ENCODE assay signal across 8 cellular contexts in genomic region chr5:128537306-128537998, GRCh38. TPM values are rescaled to one million over a fixed set of nuclear protein-coding genes. Genes with fewer than 3 reads are reported as not detected.
DNase-seq lines count a peak whose midpoint lies in the region; ATAC-seq, FAIRE-seq and TF ChIP-seq lines count a peak whose summit lies in the region.

No MANE protein-coding gene starts in this region.

- no peak for DNase-seq in CD4-positive, alpha-beta T cell
- DNase-seq in HT1080 (ENCODE audit: low read depth): peak; percentile 45
- DNase-seq in keratinocyte (ENCODE audit: low read depth, low spot score): no peak
- DNase-seq in suprapubic skin (ENCODE audit: low spot score in 2 of 2): no peak
- no peak for DNase-seq in HT-29 (ENCODE audit: low spot score)
- no peak for DNase-seq in stimulated activated naive CD4-positive, alpha-beta T cell (lab: John Stamatoyannopoulos, UW)
- no peak for DNase-seq in KG1 (lab: John Stamatoyannopoulos, UW)

- peaks cover 4% of the 10 kb centered on the region for H3K9me3 ChIP-seq in CD4-positive, alpha-beta T cell (ENCODE audit: control insufficient read depth, low read length)
- H3K9me3 ChIP-seq in keratinocyte (ENCODE audit: control insufficient read depth, low read depth, low read length) (no peaks in the 10 kb centered on the region), suprapubic skin (no peaks in the 10 kb centered on the region)

- H3K4me2 ChIP-seq in keratinocyte (ENCODE audit: control insufficient read depth, extremely low read depth, insufficient read depth, low read depth, low read length): peak overlapping the region; percentile 90

- H3K4me3 ChIP-seq in keratinocyte (ENCODE audit: control insufficient read depth in 2 of 3, extremely low read depth in 1 of 3, insufficient read depth in 2 of 3, low read depth in 1 of 3, low read length in 3 of 3): peak overlapping the region; percentile 63 to 90 (median 80)
- H3K4me3 ChIP-seq in suprapubic skin: peak overlapping the region; percentile 62

- no peaks in the 10 kb centered on the region for H3K4me1 Mint-ChIP-seq in CD4-positive, alpha-beta T cell (ENCODE audit: low read depth)
- H3K4me1 Mint-ChIP-seq in brain: peaks cover 21% of the 10 kb centered on the region

- H3K4me3 Mint-ChIP-seq in CD4-positive, alpha-beta T cell: peak overlapping the region; percentile 34
- H3K4me3 Mint-ChIP-seq in brain: peak overlapping the region; percentile 82 to 92 (median 88)

- H4K20me1 ChIP-seq in keratinocyte (ENCODE audit: control insufficient read depth, extremely low read depth, insufficient read depth, low read length): no peaks in the 10 kb centered on the region

- TF ChIP-seq EP300 in suprapubic skin (IDR thresholded peaks at IDR 0.05): no peak

- H3K27me3 ChIP-seq in CD4-positive, alpha-beta T cell (ENCODE audit: control insufficient read depth, insufficient read depth, low read length): peaks cover 42% of the 10 kb centered on the region
- peaks cover 3% of the 10 kb centered on the region for H3K27me3 ChIP-seq in keratinocyte (ENCODE audit: control insufficient read depth, extremely low read depth, insufficient read depth, low read length)
- peaks cover 40% of the 10 kb centered on the region for H3K27me3 ChIP-seq in suprapubic skin

- no peak for ATAC-seq in CD4-positive, alpha-beta T cell (ENCODE audit: poor library complexity)

- peaks cover 17% of the 10 kb centered on the region for H3K79me2 ChIP-seq in keratinocyte (ENCODE audit: control insufficient read depth, insufficient read depth, low read length)

- no peak overlapping the region for H3K27ac Mint-ChIP-seq in CD4-positive, alpha-beta T cell
- peak overlapping the region; percentile 20 to 86 (median 46) for H3K27ac Mint-ChIP-seq in brain

- peaks cover 2% of the 10 kb centered on the region for H3K9me3 Mint-ChIP-seq in CD4-positive, alpha-beta T cell
- no peaks in the 10 kb centered on the region for H3K9me3 Mint-ChIP-seq in brain

- intact Hi-C loops in CD4-positive, alpha-beta T cell (cut with DNase I, micrococcal nuclease): no loop called here

- FAIRE-seq in keratinocyte (lab: Jason Lieb, UNC): no peak

- peaks cover 0 to 1% of the 10 kb centered on the region in 2 experiments for H3K36me3 ChIP-seq in keratinocyte (ENCODE audit: control insufficient read depth in 2 of 2, extremely low read depth in 1 of 2, insufficient read depth in 2 of 2, low read length in 2 of 2)
- no peaks in the 10 kb centered on the region for H3K36me3 ChIP-seq in suprapubic skin

- H2AFZ ChIP-seq in keratinocyte (ENCODE audit: control insufficient read depth, low read length): peak overlapping the region; percentile 75

- dilution Hi-C loops in keratinocyte (cut with MboI; ENCODE audit: extremely low pct_ligation_motif_present, low sequenced_read_pairs): no loop called here

- H3K27me3 Mint-ChIP-seq in CD4-positive, alpha-beta T cell: peaks cover 44% of the 10 kb centered on the region
- H3K27me3 Mint-ChIP-seq in brain: peaks cover 58% of the 10 kb centered on the region

- H3K9ac ChIP-seq in keratinocyte (ENCODE audit: control insufficient read depth, extremely low read depth, insufficient read depth, low read length): peak overlapping the region; percentile 78

- H3K27ac ChIP-seq in CD4-positive, alpha-beta T cell (ENCODE audit: low read depth, low read length): no peak overlapping the region
- peak overlapping the region; percentile 52 for H3K27ac ChIP-seq in keratinocyte (ENCODE audit: control insufficient read depth, insufficient read depth, low read length)
- no peak overlapping the region for H3K27ac ChIP-seq in suprapubic skin

- POLR2A ChIA-PET in CD4-positive, alpha-beta T cell (lab: Charles Lee): no interaction called here

- WGBS in suprapubic skin: 0% methylated on average over 8 of the region's 73 CpGs

- peaks cover 20% of the 10 kb centered on the region for H3K4me1 ChIP-seq in keratinocyte (ENCODE audit: control insufficient read depth, extremely low read depth, insufficient read depth, low read length)
- peaks cover 25% of the 10 kb centered on the region for H3K4me1 ChIP-seq in suprapubic skin

- H3K9me1 ChIP-seq in keratinocyte (ENCODE audit: control insufficient read depth, extremely low read depth, insufficient read depth, low read length): no peaks in the 10 kb centered on the region

- TF ChIP-seq CTCF in CD4-positive, alpha-beta T cell (IDR thresholded peaks at IDR 0.05): no peak
- TF ChIP-seq CTCF in brain (conservative IDR thresholded peaks at IDR 0.05) (no peak), keratinocyte (optimal IDR thresholded peaks at IDR 0.05 in 1 of 3, IDR thresholded peaks at IDR 0.05 in 1 of 3, conservative IDR thresholded peaks at IDR 0.05 in 1 of 3; ENCODE audit: extremely low read depth in 1 of 3, insufficient read depth in 2 of 3, low read length in 3 of 3) (no peak), suprapubic skin (IDR thresholded peaks at IDR 0.05) (no peak)

- H3K36me3 Mint-ChIP-seq in CD4-positive, alpha-beta T cell (ENCODE audit: low read depth): no peaks in the 10 kb centered on the region
- H3K36me3 Mint-ChIP-seq in brain: peaks cover 3% of the 10 kb centered on the region

- CTCF ChIA-PET in CD4-positive, alpha-beta T cell (lab: Charles Lee): no interaction called here

- no peak for TF ChIP-seq POLR2A in suprapubic skin (IDR thresholded peaks at IDR 0.05)

RNA-seq across cellular contexts. Expression of gene FBN2, which starts 0.6 kb away (rescaled TPM):
- under 1 TPM in 1 of 2 experiments, not detected in 1; 0.06 TPM for total RNA-seq in CD4-positive, alpha-beta T cell
- 12.8 and 14.0 TPM in 2 replicates for total RNA-seq in HT1080 (2014; rRNA removed; shearing (Covaris generic))
- polyA plus RNA-seq in HT1080 (2015; cell fraction: cytosol; rRNA removed): 2.2 and 3.3 TPM in 2 replicates
- polyA plus RNA-seq in HT1080 (2015; cell fraction: nucleus; rRNA removed): 37.9 and 42.0 TPM in 2 replicates
- 0.70 TPM for polyA plus RNA-seq in brain (ENCODE audit: insufficient read depth, low read depth, low replicate concordance)
- 21.8 to 40.5 TPM (median 30.1 TPM) in 3 replicates for polyA plus RNA-seq in keratinocyte
- 4.4 TPM for polyA plus RNA-seq in keratinocyte (2011; ENCODE audit: low read depth)
- polyA plus RNA-seq in keratinocyte (2011; cell fraction: cytosol; rRNA removed): 6.4 and 8.0 TPM in 2 replicates
- polyA plus RNA-seq in keratinocyte (2011; cell fraction: nucleus; rRNA removed): 84.8 and 90.2 TPM in 2 replicates
- 5.7 and 45.8 TPM in 2 replicates for polyA plus RNA-seq in keratinocyte (2012; ENCODE audit: low replicate concordance)
- polyA minus RNA-seq in keratinocyte: 87.4 to 164 TPM (median 108 TPM) in 3 replicates
- 37.6 TPM for polyA minus RNA-seq in keratinocyte (2011; cell fraction: cytosol; rRNA and poly(A)+ RNA removed)
- polyA minus RNA-seq in keratinocyte (2011; cell fraction: nucleus; rRNA and poly(A)+ RNA removed): 213 and 385 TPM in 2 replicates
- 1 to 10 TPM in 1 of 4 donors, under 1 TPM in 3; 0.24 to 1.3 (median 0.89) TPM for total RNA-seq in suprapubic skin
- total RNA-seq in HT-29 (2014; rRNA removed; shearing (Covaris generic)): 0.18 and 0.31 TPM in 2 replicates
